ENCODE assay signal across 9 cellular contexts in the genomic region with DNA sequence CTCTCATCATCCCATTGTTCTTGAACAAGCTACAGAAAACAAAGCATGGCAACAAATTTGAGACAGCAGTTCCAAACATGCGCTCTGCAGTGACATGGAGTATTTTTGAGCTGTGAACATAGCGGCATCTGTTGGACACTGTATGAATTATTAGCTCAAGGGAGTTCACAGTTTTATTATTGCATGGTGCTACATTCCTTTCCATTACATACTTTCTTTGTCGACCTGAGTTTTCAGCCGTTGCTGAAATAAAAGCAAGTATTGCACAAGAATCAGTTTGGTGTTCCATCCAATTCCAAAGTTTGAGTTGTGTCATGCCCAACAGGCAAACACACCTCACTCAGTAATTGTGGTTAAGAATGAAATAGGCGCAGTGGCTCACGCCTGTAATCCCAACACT. TPM values are rescaled to one million over a fixed set of nuclear protein-coding genes. Genes with fewer than 3 reads are reported as not detected.
DNase-seq lines count a peak whose midpoint lies in the region; ATAC-seq and TF ChIP-seq lines count a peak whose summit lies in the region.
"Had no signal": no experiment of that assay in that cellular context is flagged by ENCODE, and none has a peak within 500 bp of the region (broad histone marks: within the 10 kb centered on the region; RNA-seq: fewer than 3 reads in every experiment).

No MANE protein-coding gene starts in this region.

- no peaks in the 10 kb centered on the region for H3K4me1 ChIP-seq in Peyer's patch

- no peak overlapping the region for H3K4me3 ChIP-seq in Peyer's patch

- H3K27me3 Mint-ChIP-seq in Calu3 (ENCODE audit: unreplicated experiment) = no peaks in the 10 kb centered on the region

- no peak overlapping the region for H3K27ac ChIP-seq in Peyer's patch

- ATAC-seq in sciatic nerve (peak; percentile 53), HG03457 (IDR thresholded peaks at IDR 0.05; ENCODE audit: unreplicated experiment) (no peak)

- CTCF ChIA-PET in Calu3 (lab: Charles Lee) = interaction anchor here (0.6 kb wide), 3 partner anchors 10 to 143 kb away, joined by 3 to 5 read pairs (median 4); no protein-coding TSS in a partner anchor

- intact Hi-C loops in Calu3 (cut with micrococcal nuclease; ENCODE audit: unreplicated experiment) (loop anchor here (5.0 kb wide), 1 partner anchor 133 kb away; no protein-coding TSS in a partner anchor), sciatic nerve (cut with DNase I) (loop anchor here (5.0 kb wide), 1 partner anchor 1672 kb away; no protein-coding TSS in a partner anchor)

- peaks cover 6% of the 10 kb centered on the region for H3K4me1 Mint-ChIP-seq in Calu3 (ENCODE audit: low read depth, unreplicated experiment)

- no peaks in the 10 kb centered on the region for H3K9me3 Mint-ChIP-seq in Calu3 (ENCODE audit: low read depth, unreplicated experiment)

- H3K36me3 Mint-ChIP-seq in Calu3 (ENCODE audit: insufficient read depth, unreplicated experiment) = no peaks in the 10 kb centered on the region

- no peak overlapping the region for H3K27ac Mint-ChIP-seq in Calu3 (ENCODE audit: unreplicated experiment)

- no peaks in the 10 kb centered on the region for H3K27me3 ChIP-seq in Peyer's patch

- no TSS peak for BruUV-seq in Calu3 (replicated peaks; lab: Mats Ljungman, UMichigan)

- TF ChIP-seq CTCF in Calu3 (IDR thresholded peaks at IDR 0.05; ENCODE audit: unreplicated experiment) (no peak), Peyer's patch (IDR thresholded peaks at IDR 0.05) (peak in 3 of 6 experiments; percentile 35 to 48 (median 47))

- H3K36me3 ChIP-seq in Peyer's patch = no peaks in the 10 kb centered on the region

- H3K4me3 Mint-ChIP-seq in Calu3 (ENCODE audit: low read depth, unreplicated experiment) = no peak overlapping the region

- TF ChIP-seq POLR2A in erythroblast (IDR thresholded peaks at IDR 0.05; ENCODE audit: low read length) (no peak), Peyer's patch (IDR thresholded peaks at IDR 0.05) (no peak)

- DNase-seq in Calu3 (peak; percentile 2), HCEC 1CT (peak; percentile 50), NCI-H748 treated with DMSO at 0.1 percent for 48 hours (lab: John Stamatoyannopoulos, UW) (peak; percentile 24), erythroblast (lab: John Stamatoyannopoulos, UW) (peak; percentile 8 to 27), sciatic nerve (ENCODE audit: low spot score) (no peak), Peyer's patch (no peak)
- DNase-seq in stimulated activated CD4-positive, alpha-beta T cell treated with anti-CD3 and anti-CD28 coated beads, Interleukin-4, amount 100 ng/mL, for 4 hours = no peak

- no peaks in the 10 kb centered on the region for H3K9me3 ChIP-seq in Peyer's patch

RNA-seq across cellular contexts. Expression of gene METTL21C, which starts 30.1 kb away (rescaled TPM):
- total RNA-seq in Calu3 (2022) (not detected in 2 replicates), sciatic nerve (not detected), Peyer's patch (not detected)
- total RNA-seq: glomerular endothelial cell had no signal

RNA-seq across cellular contexts. Expression of gene TEX30, which starts 48.7 kb away (rescaled TPM):
- total RNA-seq in Calu3 (2022) = 7.4 and 7.9 TPM in 2 replicates
- total RNA-seq in sciatic nerve = 6.8 TPM
- total RNA-seq in Peyer's patch = 10 to 100 TPM in 1 of 4 donors, 1 to 10 TPM in 2, not detected in 1; 2.4 to 11.0 (median 4.8) TPM

Comparison
In these comparisons a context has a peak if more than half of its experiments do, and no peak if none do; other contexts are left out.
1. DNase-seq: peak in Calu3 (single experiment), HCEC 1CT (single experiment), NCI-H748 treated with DMSO at 0.1 percent for 48 hours (single experiment) and erythroblast (2 of 2); none in sciatic nerve (single experiment), Peyer's patch (0 of 3) and stimulated activated CD4-positive, alpha-beta T cell treated with anti-CD3 and anti-CD28 coated beads, Interleukin-4, amount 100 ng/mL, for 4 hours (0 of 2).